In the genomic region with DNA sequence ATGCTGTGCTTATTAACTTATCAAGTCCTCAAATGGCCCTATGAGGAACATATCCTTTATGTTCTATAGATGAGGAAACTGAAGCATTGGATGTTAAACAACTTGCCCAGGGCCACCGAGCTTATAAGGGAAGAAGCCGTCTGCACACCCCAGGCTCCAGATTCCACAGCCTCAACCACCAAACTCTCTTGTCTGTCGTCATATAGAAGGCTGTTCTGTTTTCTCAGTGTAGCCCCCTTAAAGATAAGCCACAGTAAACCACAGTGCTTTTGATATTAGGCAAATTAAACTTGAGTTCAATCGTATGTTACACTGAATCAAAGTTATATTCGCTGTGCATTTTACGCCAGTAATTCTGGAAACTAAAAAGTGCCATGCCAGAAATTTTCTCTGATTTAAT, we compare ENCODE assay signal across 10 cellular contexts.
A peak's percentile ranks its signal among the peaks of the same experiment; 100 is the strongest.
DNase-seq lines count a peak whose midpoint lies in the region; ATAC-seq and TF ChIP-seq lines count a peak whose summit lies in the region.
"Had no signal": no experiment of that assay in that cellular context is flagged by ENCODE, and none has a peak within 500 bp of the region (broad histone marks: within the 10 kb centered on the region; RNA-seq: fewer than 3 reads in every experiment).

No MANE protein-coding gene starts in this region.

- H3K4me3 ChIP-seq in mesodermal cell (ENCODE audit: extremely low read depth, insufficient read depth, low read length, poor library complexity, severe bottlenecking) (no peak overlapping the region), upper lobe of left lung (no peak overlapping the region)

- no peaks in the 10 kb centered on the region for H3K9me3 Mint-ChIP-seq in activated naive CD4-positive, alpha-beta T cell treated with anti-CD3 and anti-CD28 coated beads, Interleukin-2, amount 10 ng/mL, durations not matched to agents 7 days and 5 days
- H3K9me3 Mint-ChIP-seq in activated T-helper 17 cell treated with anti-CD3 and anti-CD28 coated beads, Interleukin-2, amount 50 U/mL, for 72 hours: no peaks in the 10 kb centered on the region
- H3K9me3 Mint-ChIP-seq: activated B cell treated with CpG ODN at 0.5 μM for 24 hours had no signal

- CTCF ChIA-PET in activated naive CD4-positive, alpha-beta T cell treated with anti-CD3 and anti-CD28 coated beads, Interleukin-2, amount 10 ng/mL, durations not matched to agents 7 days and 5 days (lab: Charles Lee): interaction anchor here (1.3 to 1.4 kb wide), 2 partner anchors 10 to 18 kb away, joined by 3 to 5 read pairs; no protein-coding TSS in a partner anchor

- no peak for ATAC-seq in activated T-helper 17 cell treated with anti-CD3 and anti-CD28 coated beads, Interleukin-2, amount 50 U/mL, for 72 hours (replicated peaks)
- no peak for ATAC-seq in upper lobe of left lung (ENCODE audit: low FRiP score in 2 of 2)
- ATAC-seq in GM18873 (IDR thresholded peaks at IDR 0.05; ENCODE audit: low FRiP score, unreplicated experiment): no peak

- H3K27ac ChIP-seq in mesodermal cell (ENCODE audit: low read depth, low read length, severe bottlenecking) (peak overlapping the region; percentile 69), upper lobe of left lung (peak overlapping the region; percentile 76 to 90 (median 80))

- no peak for TF ChIP-seq CTCF in upper lobe of left lung (IDR thresholded peaks at IDR 0.05)

- TF ChIP-seq EP300 in upper lobe of left lung (IDR thresholded peaks at IDR 0.05): no peak

- peak overlapping the region; percentile 86 for H3K27ac Mint-ChIP-seq in activated naive CD4-positive, alpha-beta T cell treated with anti-CD3 and anti-CD28 coated beads, Interleukin-2, amount 10 ng/mL, durations not matched to agents 7 days and 5 days
- peak overlapping the region; percentile 93 for H3K27ac Mint-ChIP-seq in activated T-helper 17 cell treated with anti-CD3 and anti-CD28 coated beads, Interleukin-2, amount 50 U/mL, for 72 hours
- H3K27ac Mint-ChIP-seq: activated B cell treated with CpG ODN at 0.5 μM for 24 hours had no signal

- no peaks in the 10 kb centered on the region for H3K9me3 ChIP-seq in mesodermal cell (ENCODE audit: control insufficient read depth, low read length)
- no peaks in the 10 kb centered on the region for H3K9me3 ChIP-seq in upper lobe of left lung

- WGBS in mesodermal cell (ENCODE audit: insufficient coverage in 2 of 2), 2 experiments: 86% methylated on average over 1 to 5 of the region's 6 CpGs
- 72 to 73% methylated on average over 6 of the region's 6 CpGs for WGBS in upper lobe of left lung, 2 donors

- H3K4me1 ChIP-seq in mesodermal cell (ENCODE audit: control insufficient read depth, insufficient read depth, low read length, poor library complexity, severe bottlenecking) (peaks cover 37% of the 10 kb centered on the region), upper lobe of left lung (peaks cover 46 to 67% (median 51%) of the 10 kb centered on the region in 4 donors)

- no peak for DNase-seq in activated naive CD4-positive, alpha-beta T cell treated with anti-CD3 and anti-CD28 coated beads, Interleukin-2, amount 10 ng/mL, durations not matched to agents 7 days and 5 days
- DNase-seq in activated naive CD4-positive, alpha-beta T cell treated with Interleukin-2 at 50 U/mL for 16 hours: no peak
- DNase-seq in upper lobe of left lung (no peak), UCSD-AML1 (lab: John Stamatoyannopoulos, UW; ENCODE audit: unreplicated experiment) (no peak), D341Med (ENCODE audit: low spot score) (no peak)
- DNase-seq: activated B cell treated with CpG ODN at 0.5 μM for 24 hours, NCI-H1694 had no signal

- H3K27me3 Mint-ChIP-seq in activated naive CD4-positive, alpha-beta T cell treated with anti-CD3 and anti-CD28 coated beads, Interleukin-2, amount 10 ng/mL, durations not matched to agents 7 days and 5 days: no peaks in the 10 kb centered on the region
- no peaks in the 10 kb centered on the region for H3K27me3 Mint-ChIP-seq in activated T-helper 17 cell treated with anti-CD3 and anti-CD28 coated beads, Interleukin-2, amount 50 U/mL, for 72 hours

- no peak for TF ChIP-seq POLR2A in upper lobe of left lung (IDR thresholded peaks at IDR 0.05)

- peaks cover 55% of the 10 kb centered on the region for H3K36me3 Mint-ChIP-seq in activated naive CD4-positive, alpha-beta T cell treated with anti-CD3 and anti-CD28 coated beads, Interleukin-2, amount 10 ng/mL, durations not matched to agents 7 days and 5 days
- H3K36me3 Mint-ChIP-seq in activated T-helper 17 cell treated with anti-CD3 and anti-CD28 coated beads, Interleukin-2, amount 50 U/mL, for 72 hours (ENCODE audit: low read depth): peaks cover 56% of the 10 kb centered on the region

- H3K36me3 ChIP-seq in mesodermal cell (ENCODE audit: control insufficient read depth, insufficient read depth, low read length) (no peaks in the 10 kb centered on the region), upper lobe of left lung (no peaks in the 10 kb centered on the region)

- H3K4me3 Mint-ChIP-seq in activated naive CD4-positive, alpha-beta T cell treated with anti-CD3 and anti-CD28 coated beads, Interleukin-2, amount 10 ng/mL, durations not matched to agents 7 days and 5 days: no peak overlapping the region
- peak overlapping the region; percentile 89 for H3K4me3 Mint-ChIP-seq in activated T-helper 17 cell treated with anti-CD3 and anti-CD28 coated beads, Interleukin-2, amount 50 U/mL, for 72 hours
- H3K4me3 Mint-ChIP-seq: activated B cell treated with CpG ODN at 0.5 μM for 24 hours had no signal

- no peaks in the 10 kb centered on the region for H3K27me3 ChIP-seq in upper lobe of left lung

- peaks cover 92% of the 10 kb centered on the region for H3K4me1 Mint-ChIP-seq in activated naive CD4-positive, alpha-beta T cell treated with anti-CD3 and anti-CD28 coated beads, Interleukin-2, amount 10 ng/mL, durations not matched to agents 7 days and 5 days
- peaks cover 67% of the 10 kb centered on the region for H3K4me1 Mint-ChIP-seq in activated T-helper 17 cell treated with anti-CD3 and anti-CD28 coated beads, Interleukin-2, amount 50 U/mL, for 72 hours
